ENCODE assay signal across 16 cellular contexts in genomic region chr9:137951597-137952490, GRCh38.
DNase-seq lines count a peak whose midpoint lies in the region; ATAC-seq and TF ChIP-seq lines count a peak whose summit lies in the region.
"Had no signal": no experiment of that assay in that cellular context is flagged by ENCODE, and none has a peak within 500 bp of the region (broad histone marks: within the 10 kb centered on the region; RNA-seq: fewer than 3 reads in every experiment).

No MANE protein-coding gene starts in this region.

- no peak overlapping the region for H2AFZ ChIP-seq in neuronal stem cell (ENCODE audit: low read length)
- H2AFZ ChIP-seq: GM23248 had no signal

- H3K4me1 ChIP-seq in right atrium auricular region (no peaks in the 10 kb centered on the region), neuronal stem cell (ENCODE audit: control insufficient read depth in 2 of 2, insufficient read depth in 1 of 2, low read depth in 1 of 2, low read length in 2 of 2) (peaks cover 0 to 3% of the 10 kb centered on the region in 2 donors), foreskin keratinocyte (no peaks in the 10 kb centered on the region)
- H3K4me1 ChIP-seq: BLaER1, HAP-1 had no signal

- no peak overlapping the region for H2AK5ac ChIP-seq in neuronal stem cell (ENCODE audit: low read depth, low read length)

- H3K9me3 ChIP-seq in right atrium auricular region (no peaks in the 10 kb centered on the region), neuronal stem cell (replicated peaks in 1 of 2; ENCODE audit: control insufficient read depth in 2 of 2, insufficient read depth in 1 of 2, low read depth in 1 of 2, low read length in 2 of 2) (peaks cover 3 to 26% of the 10 kb centered on the region in 2 donors)
- H3K9me3 ChIP-seq: HAP-1 had no signal

- DNase-seq in Right ventricle myocardium inferior (ENCODE audit: missing footprints) = no peak
- no peak for DNase-seq in right atrium auricular region (ENCODE audit: low spot score)
- peak; percentile 10 for DNase-seq in GM13976 (ENCODE audit: low spot score)
- no peak for DNase-seq in neuronal stem cell (ENCODE audit: low spot score)
- DNase-seq in activated naive CD4-positive, alpha-beta T cell (lab: John Stamatoyannopoulos, UW) = no peak
- no peak for DNase-seq in foreskin keratinocyte
- DNase-seq: 8988T; Calu3; CD4-positive, alpha-beta memory T cell; DMS79 treated with DMSO at 0.1 percent for 48 hours; GF-D8; GM23248 had no signal

- no peak overlapping the region for H3K18ac ChIP-seq in neuronal stem cell (ENCODE audit: low read length)

- H3K4me3 ChIP-seq in right atrium auricular region (no peak overlapping the region), neuronal stem cell (ENCODE audit: low read length in 2 of 2) (peak overlapping the region in 1 of 2 donors; percentile 5)
- H3K4me3 ChIP-seq: BLaER1, GM12878, GM23248, HAP-1 had no signal

- no peak overlapping the region for H4K91ac ChIP-seq in neuronal stem cell (ENCODE audit: low read depth, low read length, poor library complexity)

- in situ Hi-C loops in GM13976 (cut with MboI; ENCODE audit: low sequenced_read_pairs, unreplicated experiment) = no loop called here

- H3K27me3 ChIP-seq in right atrium auricular region = no peaks in the 10 kb centered on the region
- peaks cover 0 to 5% (median 0%) of the 10 kb centered on the region in 3 experiments for H3K27me3 ChIP-seq in neuronal stem cell (ENCODE audit: control insufficient read depth in 3 of 3, insufficient read depth in 3 of 3, low read depth in 1 of 3, low read length in 3 of 3)
- no peaks in the 10 kb centered on the region for H3K27me3 ChIP-seq in foreskin keratinocyte
- H3K27me3 ChIP-seq: BLaER1 had no signal

- no CpG with 5 or more reads among the region's 12 CpGs for WGBS in neuronal stem cell (ENCODE audit: extremely low coverage in 2 of 2, insufficient read length in 2 of 2, insufficient replicate concordance in 1 of 2), 2 donors

- no peak overlapping the region for H2BK120ac ChIP-seq in neuronal stem cell (ENCODE audit: low read depth, low read length)

- H3K14ac ChIP-seq in neuronal stem cell (ENCODE audit: low read length) = peak overlapping the region; percentile 56

- peak; percentile 55 for ATAC-seq in Right ventricle myocardium inferior
- ATAC-seq in foreskin keratinocyte = no peak
- no peak for ATAC-seq in GM18870 (IDR thresholded peaks at IDR 0.05; ENCODE audit: unreplicated experiment)
- ATAC-seq: GM12878 had no signal

- no peak overlapping the region for H3K9ac ChIP-seq in neuronal stem cell (ENCODE audit: low read depth, low read length, poor library complexity)
- H3K9ac ChIP-seq: BLaER1, GM23248 had no signal

- H3K27ac ChIP-seq in right atrium auricular region = no peak overlapping the region
- no peak overlapping the region for H3K27ac ChIP-seq in neuronal stem cell (replicated peaks; ENCODE audit: low read length)
- H3K27ac ChIP-seq in foreskin keratinocyte = no peak overlapping the region
- H3K27ac ChIP-seq: BLaER1, GM23248 had no signal

- H2BK12ac ChIP-seq in neuronal stem cell (ENCODE audit: low read length) = no peak overlapping the region

- H3K4me2 ChIP-seq in neuronal stem cell (ENCODE audit: insufficient read depth, low read length, poor library complexity, severe bottlenecking) = no peak overlapping the region
- H3K4me2 ChIP-seq: BLaER1 had no signal

- peak overlapping the region; percentile 67 for H3K23ac ChIP-seq in neuronal stem cell (ENCODE audit: low read depth, low read length, poor library complexity)

- intact Hi-C loops in Right ventricle myocardium inferior (cut with DNase I) = no loop called here

- no peaks in the 10 kb centered on the region for H3K79me1 ChIP-seq in neuronal stem cell (ENCODE audit: low read depth, low read length)

- no peak for TF ChIP-seq CTCF in right atrium auricular region (IDR thresholded peaks at IDR 0.05)
- no peak for TF ChIP-seq CTCF in GM13976 (IDR thresholded peaks at IDR 0.05; ENCODE audit: borderline replicate concordance, control extremely low read depth, extremely low read depth, insufficient read depth, missing control alignments)
- no peak for TF ChIP-seq CTCF in foreskin keratinocyte (conservative IDR thresholded peaks at IDR 0.05)

- H3K36me3 ChIP-seq in right atrium auricular region = no peaks in the 10 kb centered on the region
- H3K36me3 ChIP-seq in neuronal stem cell (replicated peaks in 1 of 2; ENCODE audit: control insufficient read depth in 2 of 2, insufficient read depth in 2 of 2, low read length in 2 of 2) = peaks cover 0 to 3% of the 10 kb centered on the region in 2 donors
- H3K36me3 ChIP-seq: BLaER1, HAP-1 had no signal

- H2BK5ac ChIP-seq in neuronal stem cell (ENCODE audit: low read length) = no peak overlapping the region

- H4K8ac ChIP-seq in neuronal stem cell (ENCODE audit: low read depth, low read length) = no peak overlapping the region

- H2BK15ac ChIP-seq in neuronal stem cell (ENCODE audit: low read length) = no peak overlapping the region

- H3K4ac ChIP-seq in neuronal stem cell (ENCODE audit: low read length) = no peak overlapping the region
